Comparison of ENCODE assay signal across 6 cellular contexts in the genomic region with DNA sequence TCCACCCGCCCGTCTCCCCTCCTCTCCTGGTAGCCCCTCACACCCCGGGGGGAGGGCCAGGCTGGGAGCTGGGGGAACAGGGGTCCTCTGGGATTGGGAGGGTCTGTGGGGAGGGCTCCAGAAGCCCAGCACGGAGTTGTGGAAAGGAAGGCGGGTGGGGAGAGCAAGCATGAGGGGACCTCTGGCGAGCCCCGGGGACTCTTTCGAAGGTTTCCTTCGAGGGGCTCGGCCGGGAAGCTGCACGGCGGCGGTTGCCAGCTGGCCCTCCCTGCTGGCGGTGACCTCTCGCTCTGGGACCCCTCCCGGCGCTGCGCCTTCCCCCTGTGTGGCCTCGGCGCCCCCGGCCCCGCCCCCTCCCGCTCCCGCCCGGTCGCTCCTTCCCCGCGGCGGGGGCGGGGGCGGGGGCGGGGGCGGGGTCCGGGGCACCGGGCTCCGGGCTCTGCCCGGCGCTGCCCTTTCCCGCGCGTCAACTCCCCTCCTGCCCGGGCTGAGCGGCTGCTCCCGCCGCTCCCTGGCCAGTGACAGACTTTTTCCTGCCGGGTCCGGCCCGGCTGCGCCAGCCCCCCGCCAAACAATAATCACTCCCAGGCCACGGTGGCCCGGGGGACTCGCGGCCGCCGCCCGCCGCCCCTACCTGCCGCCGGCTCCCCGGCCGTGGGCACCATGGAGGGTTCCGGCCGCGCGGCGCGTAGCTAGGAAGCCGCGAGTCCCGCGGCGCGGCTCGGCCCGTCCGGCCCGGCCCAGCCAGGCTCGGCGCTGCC. TPM values are rescaled to one million over a fixed set of nuclear protein-coding genes. Genes with fewer than 3 reads are reported as not detected.
DNase-seq lines count a peak whose midpoint lies in the region; ATAC-seq and TF ChIP-seq lines count a peak whose summit lies in the region.

No MANE protein-coding gene starts in this region.

- peaks cover 0 to 76% (median 14%) of the 10 kb centered on the region in 5 donors for H3K27me3 Mint-ChIP-seq in naive thymus-derived CD4-positive, alpha-beta T cell

- in situ Hi-C loops in astrocyte of the spinal cord (cut with HindIII; ENCODE audit: low sequenced_read_pairs) = no loop called here

- H3K27me3 ChIP-seq in naive thymus-derived CD4-positive, alpha-beta T cell (ENCODE audit: control insufficient read depth in 2 of 2, insufficient read depth in 2 of 2, low read length in 2 of 2) = peaks cover 0 to 5% of the 10 kb centered on the region in 2 donors

- peak overlapping the region; percentile 54 for H3K4me3 ChIP-seq in GM12864 (ENCODE audit: low read depth, low read length)
- H3K4me3 ChIP-seq in astrocyte of the spinal cord (ENCODE audit: low read depth, low read length) = peak overlapping the region; percentile 55
- H3K4me3 ChIP-seq in naive thymus-derived CD4-positive, alpha-beta T cell (ENCODE audit: low read length) = peak overlapping the region; percentile 24

- DNase-seq in GM12864 (ENCODE audit: low read depth) = no peak
- no peak for DNase-seq in astrocyte of the spinal cord (ENCODE audit: low read depth, low spot score)
- no peak for DNase-seq in naive thymus-derived CD4-positive, alpha-beta T cell
- no peak for DNase-seq in DMS79 (lab: John Stamatoyannopoulos, UW)
- no peak for DNase-seq in stimulated activated CD4-positive, alpha-beta T cell treated with anti-CD3 and anti-CD28 coated beads, Interleukin-1b, Interleukin-23, amount 100 ng/mL, for 48 hours
- DNase-seq in dedifferentiated amniotic fluid mesenchymal stem cell (ENCODE audit: extremely low spot score) = no peak

- intact Hi-C loops in naive thymus-derived CD4-positive, alpha-beta T cell (cut with micrococcal nuclease) = no loop called here

- H3K4me1 Mint-ChIP-seq in naive thymus-derived CD4-positive, alpha-beta T cell = peaks cover 25 to 56% (median 34%) of the 10 kb centered on the region in 7 donors

- H3K36me3 Mint-ChIP-seq in naive thymus-derived CD4-positive, alpha-beta T cell = peaks cover 0 to 3% (median 0%) of the 10 kb centered on the region in 5 donors

- H3K4me1 ChIP-seq in naive thymus-derived CD4-positive, alpha-beta T cell (ENCODE audit: control insufficient read depth in 2 of 2, insufficient read depth in 2 of 2, low read length in 2 of 2) = peaks cover 12 to 45% of the 10 kb centered on the region in 2 donors

- peaks cover 0 to 2% (median 0%) of the 10 kb centered on the region in 11 donors for H3K9me3 Mint-ChIP-seq in naive thymus-derived CD4-positive, alpha-beta T cell

- H3K36me3 ChIP-seq in naive thymus-derived CD4-positive, alpha-beta T cell (ENCODE audit: control insufficient read depth in 2 of 3, insufficient read depth in 3 of 3, low read length in 3 of 3) = no peaks in the 10 kb centered on the region

- H3K9me3 ChIP-seq in naive thymus-derived CD4-positive, alpha-beta T cell (ENCODE audit: control insufficient read depth in 2 of 3, low read length in 3 of 3) = no peaks in the 10 kb centered on the region

- H3K4me3 Mint-ChIP-seq in naive thymus-derived CD4-positive, alpha-beta T cell = peak overlapping the region in 8 of 10 donors; percentile 61 to 91 (median 80)

- H3K27ac Mint-ChIP-seq in naive thymus-derived CD4-positive, alpha-beta T cell = peak overlapping the region in 1 of 9 donors; percentile 77

- H3K27ac ChIP-seq in naive thymus-derived CD4-positive, alpha-beta T cell (ENCODE audit: low read depth, low read length) = peak overlapping the region; percentile 57

- CTCF ChIA-PET in naive thymus-derived CD4-positive, alpha-beta T cell (lab: Charles Lee) = interaction anchor here (1.6 to 21.2 kb wide), 3 partner anchors 10 to 27 kb away, joined by 4 to 495 read pairs (median 12); partner anchors contain the start of gene POLD4

- TF ChIP-seq CTCF in GM12864 (IDR thresholded peaks at IDR 0.05; ENCODE audit: low read depth, low read length, missing control alignments) (no peak), astrocyte of the spinal cord (IDR thresholded peaks at IDR 0.05; ENCODE audit: low read depth, low read length) (no peak)

- ATAC-seq in naive thymus-derived CD4-positive, alpha-beta T cell = no peak

- POLR2A ChIA-PET in naive thymus-derived CD4-positive, alpha-beta T cell (lab: Charles Lee) = interaction anchor here (1.0 to 16.2 kb wide), 3 partner anchors 15 to 26 kb away, joined by 3 to 272 read pairs (median 5); partner anchors contain the start of genes POLD4 and RAD9A

RNA-seq across cellular contexts. Expression of gene CLCF1, which starts 1.0 kb away (rescaled TPM):
- 1 to 10 TPM in 2 of 5 experiments, under 1 TPM in 3; 0.32 to 7.8 (median 0.70) TPM for total RNA-seq in naive thymus-derived CD4-positive, alpha-beta T cell
- polyA plus RNA-seq in naive thymus-derived CD4-positive, alpha-beta T cell = not detected

RNA-seq across cellular contexts. Expression of gene POLD4, which starts 19.1 kb away (rescaled TPM):
- 100 to 1,000 TPM in 1 of 5 experiments, 10 to 100 TPM in 4; 59.9 to 104 (median 76.1) TPM for total RNA-seq in naive thymus-derived CD4-positive, alpha-beta T cell
- 100 to 1,000 TPM in 1 of 2 donors, 10 to 100 TPM in 1; 98.9 to 116 TPM for polyA plus RNA-seq in naive thymus-derived CD4-positive, alpha-beta T cell

RNA-seq across cellular contexts. Expression of gene RAD9A, which starts 19.4 kb away (rescaled TPM):
- 10 to 100 TPM; 25.6 to 48.0 (median 45.0) TPM for total RNA-seq in naive thymus-derived CD4-positive, alpha-beta T cell
- polyA plus RNA-seq in naive thymus-derived CD4-positive, alpha-beta T cell = 1 to 10 TPM; 6.3 to 7.2 TPM

RNA-seq across cellular contexts. Expression of gene PPP1CA, which starts 29.2 kb away (rescaled TPM):
- total RNA-seq in naive thymus-derived CD4-positive, alpha-beta T cell = 100 to 1,000 TPM in 4 of 5 experiments, 10 to 100 TPM in 1; 83.0 to 339 (median 122) TPM
- 100 to 1,000 TPM; 350 to 363 TPM for polyA plus RNA-seq in naive thymus-derived CD4-positive, alpha-beta T cell

RNA-seq across cellular contexts. Expression of gene TBC1D10C, which starts 31.5 kb away (rescaled TPM):
- total RNA-seq in naive thymus-derived CD4-positive, alpha-beta T cell = 100 to 1,000 TPM; 243 to 425 (median 346) TPM
- polyA plus RNA-seq in naive thymus-derived CD4-positive, alpha-beta T cell = 100 to 1,000 TPM; 225 to 366 TPM
